ENCODE assay signal across 8 cellular contexts in the genomic region with DNA sequence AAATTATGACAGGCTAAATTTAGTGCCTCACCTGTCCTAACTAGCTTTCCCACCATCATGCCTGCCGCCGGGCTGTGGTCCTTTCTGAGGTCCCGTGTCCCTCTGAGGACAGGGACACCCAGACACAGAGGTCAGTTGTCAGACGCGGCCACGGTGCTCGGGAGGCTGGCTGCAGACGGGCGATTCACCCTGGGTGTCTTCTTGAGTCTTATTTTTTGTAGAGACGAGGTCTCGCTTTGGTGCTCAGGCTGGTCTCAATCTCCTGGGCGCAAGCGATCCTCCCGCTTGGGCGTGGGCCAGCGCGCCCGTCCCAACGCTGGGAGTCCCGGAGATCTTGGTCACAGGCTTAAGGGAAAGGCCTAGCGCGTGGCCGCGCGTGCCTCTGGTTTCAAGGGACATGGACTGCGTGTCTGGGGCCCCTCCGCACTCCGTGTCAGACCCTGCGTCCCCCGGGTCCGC. TPM values are rescaled to one million over a fixed set of nuclear protein-coding genes. Genes with fewer than 3 reads are reported as not detected.
DNase-seq lines count a peak whose midpoint lies in the region; ATAC-seq and TF ChIP-seq lines count a peak whose summit lies in the region.

No MANE protein-coding gene starts in this region.

- intact Hi-C loops in CD4-positive, alpha-beta memory T cell (cut with micrococcal nuclease) = loop anchor here (1.0 to 2.0 kb wide), 4 partner anchors 23 to 103 kb away; partner anchors contain the start of genes AXIN1, CAPN15, DECR2 and MRPL28
- intact Hi-C loops in MCF 10A (cut with micrococcal nuclease) = loop anchor here (2.0 to 10.0 kb wide), 3 partner anchors 22 to 100 kb away; partner anchors contain the start of gene CAPN15

- CTCF ChIA-PET in CD4-positive, alpha-beta memory T cell (lab: Charles Lee; ENCODE audit: partially characterized antibody) = interaction anchor here (0.6 to 1.4 kb wide), 4 partner anchors 23 to 372 kb away, joined by 3 to 4 read pairs (median 3); partner anchors contain the start of genes DECR2 and POLR3K
- CTCF ChIA-PET in MCF 10A (lab: Yijun Ruan, JAX) = interaction anchor here (0.6 to 2.1 kb wide), 4 partner anchors 18 to 164 kb away, joined by 3 to 6 read pairs (median 4); no protein-coding TSS in a partner anchor

- peak overlapping the region; percentile 88 for H3K4me2 ChIP-seq in Karpas-422 (ENCODE audit: low read depth, low read length, poor library complexity, severe bottlenecking)

- no peak for DNase-seq in CD4-positive, alpha-beta memory T cell
- peak; percentile 36 for DNase-seq in Karpas-422
- no peak for DNase-seq in MCF 10A (ENCODE audit: unreplicated experiment)
- DNase-seq in thoracic aorta (ENCODE audit: low spot score) = no peak
- DNase-seq in NCI-H1694 treated with DMSO at 0.1 percent for 48 hours (lab: John Stamatoyannopoulos, UW) = no peak

- H3K4me3 ChIP-seq in CD4-positive, alpha-beta memory T cell (ENCODE audit: low read length in 2 of 2) = peak overlapping the region; percentile 65 to 83
- peak overlapping the region; percentile 76 for H3K4me3 ChIP-seq in Karpas-422 (ENCODE audit: low read length)
- peak overlapping the region; percentile 64 to 88 (median 81) for H3K4me3 ChIP-seq in liver (ENCODE audit: low read depth in 1 of 3, low read length in 3 of 3)
- peak overlapping the region; percentile 82 for H3K4me3 ChIP-seq in thoracic aorta

- H3K79me2 ChIP-seq in Karpas-422 (ENCODE audit: low read length) = peaks cover 10% of the 10 kb centered on the region

- no peaks in the 10 kb centered on the region for H3K9me2 ChIP-seq in Karpas-422 (replicated peaks; ENCODE audit: insufficient read depth, low read length)

- 11% methylated on average over 31 of the region's 31 CpGs for WGBS in liver

- no peaks in the 10 kb centered on the region for H3K36me3 Mint-ChIP-seq in CD4-positive, alpha-beta memory T cell
- peaks cover 21% of the 10 kb centered on the region for H3K36me3 Mint-ChIP-seq in MCF 10A (ENCODE audit: insufficient read depth, unreplicated experiment)

- ATAC-seq in thoracic aorta (ENCODE audit: insufficient number of reproducible peaks, low FRiP score, low read depth) = no peak
- ATAC-seq in GM21576 (IDR thresholded peaks at IDR 0.05; ENCODE audit: unreplicated experiment) = no peak
- ATAC-seq in HG03439 (IDR thresholded peaks at IDR 0.05; ENCODE audit: unreplicated experiment) = no peak

- H2AFZ ChIP-seq in Karpas-422 (ENCODE audit: low read length) = peak overlapping the region; percentile 99

- H3K27me3 ChIP-seq in CD4-positive, alpha-beta memory T cell (ENCODE audit: insufficient read depth, low read length) = no peaks in the 10 kb centered on the region
- H3K27me3 ChIP-seq in Karpas-422 (ENCODE audit: low read length) (no peaks in the 10 kb centered on the region), liver (ENCODE audit: control insufficient read depth in 4 of 4, insufficient read depth in 4 of 4, low read length in 3 of 4) (no peaks in the 10 kb centered on the region), thoracic aorta (replicated peaks; ENCODE audit: insufficient read depth) (no peaks in the 10 kb centered on the region)

- no peaks in the 10 kb centered on the region for H3K9me3 ChIP-seq in CD4-positive, alpha-beta memory T cell (ENCODE audit: control insufficient read depth in 1 of 2, low read length in 2 of 2)
- H3K9me3 ChIP-seq in Karpas-422 (ENCODE audit: low read length) = no peaks in the 10 kb centered on the region
- no peaks in the 10 kb centered on the region for H3K9me3 ChIP-seq in liver (ENCODE audit: control insufficient read depth in 4 of 4, low read length in 3 of 4)
- H3K9me3 ChIP-seq in thoracic aorta = no peaks in the 10 kb centered on the region

- H3K27ac ChIP-seq in CD4-positive, alpha-beta memory T cell (ENCODE audit: low read depth, low read length) = peak overlapping the region; percentile 80
- no peak overlapping the region for H3K27ac ChIP-seq in Karpas-422 (ENCODE audit: low read length)
- H3K27ac ChIP-seq in liver (ENCODE audit: low read depth in 1 of 2, low read length in 2 of 2) = peak overlapping the region; percentile 93 to 95
- H3K27ac ChIP-seq in thoracic aorta = peak overlapping the region; percentile 96

- POLR2A ChIA-PET in CD4-positive, alpha-beta memory T cell (lab: Charles Lee; ENCODE audit: partially characterized antibody) = interaction anchor here (0.9 to 2.3 kb wide), 5 partner anchors 19 to 258 kb away, joined by 3 to 24 read pairs (median 4); partner anchors contain the start of genes AXIN1, CAPN15 and DECR2
- POLR2A ChIA-PET in MCF 10A (lab: Yijun Ruan, JAX) = interaction anchor here (0.6 to 3.5 kb wide), 23 partner anchors 8 to 1623 kb away, joined by 3 to 40 read pairs (median 4); partner anchors contain the start of genes CAPN15, DECR2, FAM234A and METTL26

- H3K4me1 Mint-ChIP-seq in CD4-positive, alpha-beta memory T cell = peaks cover 20 to 41% (median 31%) of the 10 kb centered on the region in 4 donors
- peaks cover 35% of the 10 kb centered on the region for H3K4me1 Mint-ChIP-seq in MCF 10A (ENCODE audit: insufficient read depth, unreplicated experiment)

- no peaks in the 10 kb centered on the region for H3K27me3 Mint-ChIP-seq in CD4-positive, alpha-beta memory T cell
- no peaks in the 10 kb centered on the region for H3K27me3 Mint-ChIP-seq in MCF 10A (ENCODE audit: insufficient read depth, unreplicated experiment)

- peak overlapping the region; percentile 62 to 98 (median 82) for H3K27ac Mint-ChIP-seq in CD4-positive, alpha-beta memory T cell
- H3K27ac Mint-ChIP-seq in MCF 10A (ENCODE audit: low read depth, unreplicated experiment) = peak overlapping the region; percentile 71

- no TSS peak for BruUV-seq in MCF 10A (replicated peaks; lab: Mats Ljungman, UMichigan)

- H3K36me3 ChIP-seq in CD4-positive, alpha-beta memory T cell (ENCODE audit: insufficient read depth, low read length) = no peaks in the 10 kb centered on the region
- H3K36me3 ChIP-seq in Karpas-422 (ENCODE audit: insufficient read depth, low read length) (no peaks in the 10 kb centered on the region), liver (ENCODE audit: control insufficient read depth in 4 of 4, insufficient read depth in 3 of 4, low read depth in 1 of 4, low read length in 3 of 4) (no peaks in the 10 kb centered on the region), thoracic aorta (no peaks in the 10 kb centered on the region)

- H3K9ac ChIP-seq in Karpas-422 (ENCODE audit: low read length) (peak overlapping the region; percentile 71), liver (ENCODE audit: low read depth in 1 of 2, low read length in 2 of 2) (peak overlapping the region; percentile 70 to 78)

- peaks cover 16% of the 10 kb centered on the region; the same call in 1 of the 2 replicates for H4K20me1 ChIP-seq in Karpas-422 (ENCODE audit: insufficient read depth, low read depth, low read length)

- peaks cover 35% of the 10 kb centered on the region for H3K4me1 ChIP-seq in CD4-positive, alpha-beta memory T cell (ENCODE audit: insufficient read depth, low read length)
- peaks cover 30% of the 10 kb centered on the region for H3K4me1 ChIP-seq in Karpas-422 (ENCODE audit: low read length)
- H3K4me1 ChIP-seq in liver (ENCODE audit: control insufficient read depth in 4 of 4, insufficient read depth in 4 of 4, low read length in 3 of 4) = peaks cover 5 to 25% (median 19%) of the 10 kb centered on the region in 4 donors
- H3K4me1 ChIP-seq in thoracic aorta (ENCODE audit: control insufficient read depth in 1 of 2, low read depth in 2 of 2) = peaks cover 14 to 43% of the 10 kb centered on the region in 2 donors

- peak overlapping the region; percentile 77 to 94 (median 86) for H3K4me3 Mint-ChIP-seq in CD4-positive, alpha-beta memory T cell
- peak overlapping the region; percentile 72 for H3K4me3 Mint-ChIP-seq in MCF 10A (ENCODE audit: unreplicated experiment)

- TF ChIP-seq CTCF in MCF 10A (IDR thresholded peaks at IDR 0.05; ENCODE audit: unreplicated experiment) = no peak
- no peak for TF ChIP-seq CTCF in liver (IDR thresholded peaks at IDR 0.05; ENCODE audit: low read depth, low read length, missing input control)
- TF ChIP-seq CTCF in thoracic aorta (IDR thresholded peaks at IDR 0.05) = no peak

- TF ChIP-seq RAD21 in liver (IDR thresholded peaks at IDR 0.05) = no peak

- no peaks in the 10 kb centered on the region for H3K9me3 Mint-ChIP-seq in CD4-positive, alpha-beta memory T cell
- H3K9me3 Mint-ChIP-seq in MCF 10A (ENCODE audit: unreplicated experiment) = no peaks in the 10 kb centered on the region

RNA-seq across cellular contexts. Expression of gene RAB11FIP3, which starts 0.8 kb away (rescaled TPM):
- 10 to 100 TPM; 41.8 to 42.6 TPM for total RNA-seq in CD4-positive, alpha-beta memory T cell
- 1 to 10 TPM in 1 of 2 donors, under 1 TPM in 1; 0.15 to 4.6 TPM for polyA plus RNA-seq in CD4-positive, alpha-beta memory T cell
- total RNA-seq in Karpas-422 (2014; rRNA removed; shearing (Covaris generic); ENCODE audit: low replicate concordance) = 6.0 and 17.2 TPM in 2 replicates
- total RNA-seq in MCF 10A (2022) = 37.5 and 40.6 TPM in 2 replicates
- total RNA-seq in liver = 10 to 100 TPM in 1 of 2 donors, 1 to 10 TPM in 1; 8.8 to 29.4 TPM
- 10 to 100 TPM in 1 of 2 donors, 1 to 10 TPM in 1; 3.5 to 22.6 TPM for polyA plus RNA-seq in liver
- 10 to 100 TPM; 70.1 to 71.1 TPM for total RNA-seq in thoracic aorta

RNA-seq across cellular contexts. Expression of gene DECR2, which starts 23.0 kb away (rescaled TPM):
- total RNA-seq in CD4-positive, alpha-beta memory T cell = 1 to 10 TPM; 5.1 to 7.3 TPM
- 1 to 10 TPM; 3.4 to 4.1 TPM for polyA plus RNA-seq in CD4-positive, alpha-beta memory T cell
- total RNA-seq in Karpas-422 (2014; rRNA removed; shearing (Covaris generic); ENCODE audit: low replicate concordance) = 5.3 and 10.4 TPM in 2 replicates
- total RNA-seq in MCF 10A (2022) (29.0 and 37.2 TPM in 2 replicates), liver (100 to 1,000 TPM in 1 of 2 donors, 10 to 100 TPM in 1; 42.2 to 119 TPM), thoracic aorta (10 to 100 TPM; 24.1 to 25.6 TPM)
- polyA plus RNA-seq in liver = 100 to 1,000 TPM; 133 to 210 TPM

RNA-seq across cellular contexts. Expression of gene NME4, which starts 27.7 kb away (rescaled TPM):
- total RNA-seq in CD4-positive, alpha-beta memory T cell = 10 to 100 TPM; 34.9 to 35.4 TPM
- 10 to 100 TPM; 54.4 to 61.7 TPM for polyA plus RNA-seq in CD4-positive, alpha-beta memory T cell
- 102 and 190 TPM in 2 replicates for total RNA-seq in Karpas-422 (2014; rRNA removed; shearing (Covaris generic); ENCODE audit: low replicate concordance)
- total RNA-seq in MCF 10A (2022) (71.9 and 76.8 TPM in 2 replicates), liver (10 to 100 TPM; 39.2 to 91.4 TPM), thoracic aorta (10 to 100 TPM; 68.7 to 91.2 TPM)
- 100 to 1,000 TPM in 1 of 2 donors, 10 to 100 TPM in 1; 76.4 to 118 TPM for polyA plus RNA-seq in liver

RNA-seq across cellular contexts. Expression of gene PGAP6, which starts 42.9 kb away (rescaled TPM):
- 10 to 100 TPM; 72.2 to 73.5 TPM for total RNA-seq in CD4-positive, alpha-beta memory T cell
- polyA plus RNA-seq in CD4-positive, alpha-beta memory T cell = 10 to 100 TPM; 22.7 to 40.5 TPM
- 50.0 and 58.1 TPM in 2 replicates for total RNA-seq in Karpas-422 (2014; rRNA removed; shearing (Covaris generic); ENCODE audit: low replicate concordance)
- 18.3 and 23.9 TPM in 2 replicates for total RNA-seq in MCF 10A (2022)
- 10 to 100 TPM; 34.4 to 41.7 TPM for total RNA-seq in liver
- polyA plus RNA-seq in liver = 10 to 100 TPM; 18.9 to 50.5 TPM
- total RNA-seq in thoracic aorta = 10 to 100 TPM; 38.7 to 55.4 TPM

RNA-seq across cellular contexts. Expression of gene MRPL28, which starts 54.3 kb away (rescaled TPM):
- 10 to 100 TPM; 27.9 to 29.2 TPM for total RNA-seq in CD4-positive, alpha-beta memory T cell
- 10 to 100 TPM; 58.6 to 59.2 TPM for polyA plus RNA-seq in CD4-positive, alpha-beta memory T cell
- 38.1 and 103 TPM in 2 replicates for total RNA-seq in Karpas-422 (2014; rRNA removed; shearing (Covaris generic); ENCODE audit: low replicate concordance)
- 105 and 121 TPM in 2 replicates for total RNA-seq in MCF 10A (2022)
- total RNA-seq in liver = 10 to 100 TPM; 28.3 to 41.5 TPM
- 10 to 100 TPM; 58.6 to 63.4 TPM for polyA plus RNA-seq in liver
- total RNA-seq in thoracic aorta = 10 to 100 TPM; 33.2 to 59.2 TPM
